16 cellular contexts compared by ENCODE assay signal in the genomic region with DNA sequence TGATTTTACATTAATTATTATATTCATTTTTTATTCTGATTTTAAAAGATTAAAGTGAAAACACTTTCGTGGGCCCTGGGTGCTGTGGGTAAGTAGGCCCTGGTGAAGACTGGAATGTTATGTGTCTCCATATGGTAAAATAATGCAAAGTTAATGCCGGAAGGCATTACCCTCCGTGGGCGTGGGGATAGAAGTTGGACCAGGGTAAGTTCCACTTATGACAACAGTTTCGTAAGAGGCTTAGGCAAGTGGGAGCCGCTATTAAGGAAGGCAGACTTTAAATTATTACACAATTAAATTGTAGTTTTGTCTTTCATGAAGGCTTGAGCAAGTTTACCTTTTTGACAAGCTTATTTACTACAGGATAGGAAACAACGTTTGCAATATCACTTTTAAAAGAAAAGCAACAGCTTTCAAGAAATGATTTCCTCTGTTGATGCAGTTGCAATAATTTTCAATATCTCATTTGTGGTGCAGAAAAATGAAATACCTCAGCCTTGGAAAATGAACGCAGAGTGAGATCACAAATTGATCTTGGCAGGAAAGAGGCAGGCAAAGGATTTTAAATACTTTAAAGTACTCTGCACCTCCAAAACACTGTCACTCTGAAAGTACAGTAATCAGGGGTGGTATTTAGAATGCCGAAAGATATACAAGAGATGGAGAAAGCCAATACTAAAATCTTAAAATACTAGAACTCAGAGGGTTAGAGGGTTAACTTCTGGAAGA.
A peak's percentile ranks its signal among the peaks of the same experiment; 100 is the strongest.
DNase-seq lines count a peak whose midpoint lies in the region; ATAC-seq and TF ChIP-seq lines count a peak whose summit lies in the region.
"Had no signal": no experiment of that assay in that cellular context is flagged by ENCODE, and none has a peak within 500 bp of the region (broad histone marks: within the 10 kb centered on the region; RNA-seq: fewer than 3 reads in every experiment).

No MANE protein-coding gene starts in this region.

- TF ChIP-seq CTCF in lower lobe of right lung (IDR thresholded peaks at IDR 0.05): no peak
- TF ChIP-seq CTCF in tibial artery (IDR thresholded peaks at IDR 0.05): no peak

- H3K36me3 ChIP-seq in lower lobe of right lung (no peaks in the 10 kb centered on the region), tibial artery (no peaks in the 10 kb centered on the region)
- H3K36me3 ChIP-seq: BE2C, gastrocnemius medialis had no signal

- no peak overlapping the region for H3K4me3 ChIP-seq in lower lobe of right lung
- H3K4me3 ChIP-seq in tibial artery: no peak overlapping the region
- H3K4me3 ChIP-seq: A549, gastrocnemius medialis had no signal

- peak; percentile 55 for ATAC-seq in left ventricle myocardium superior
- no peak for ATAC-seq in Right ventricle myocardium inferior
- ATAC-seq in lower lobe of right lung: peak in 1 of 2 donors; percentile 52
- ATAC-seq in HG02938 (IDR thresholded peaks at IDR 0.05; ENCODE audit: unreplicated experiment): no peak
- ATAC-seq in GM21717 (IDR thresholded peaks at IDR 0.05; ENCODE audit: unreplicated experiment): no peak
- ATAC-seq: A549; activated naive CD8-positive, alpha-beta T cell treated with anti-CD3 and anti-CD28 coated beads, Interleukin-2, amount 50 U/mL, for 24 hours had no signal

- DNase-seq in left ventricle myocardium superior (no peak), Right ventricle myocardium inferior (ENCODE audit: missing footprints) (no peak), caudate nucleus (lab: John Stamatoyannopoulos, UW) (no peak), lower lobe of right lung (peak; percentile 45), tibial artery (peak in 1 of 2 donors; percentile 30), amniotic stem cell (lab: John Stamatoyannopoulos, UW) (no peak)
- DNase-seq: activated CD4-positive, alpha-beta T cell treated with anti-CD3 and anti-CD28 coated beads, Interleukin-2, amount 50 U/mL, for 1 hour; activated naive CD8-positive, alpha-beta T cell treated with anti-CD3 and anti-CD28 coated beads, Interleukin-2, amount 50 U/mL, for 24 hours; BE2C; gastrocnemius medialis; KG1; NCI-H1694; NCI-H774 had no signal

- H3K9me3 ChIP-seq in lower lobe of right lung (no peaks in the 10 kb centered on the region), tibial artery (no peaks in the 10 kb centered on the region)
- H3K9me3 ChIP-seq: A549, BE2C, gastrocnemius medialis had no signal

- no peaks in the 10 kb centered on the region for H3K27me3 ChIP-seq in lower lobe of right lung (ENCODE audit: low read depth)
- H3K27me3 ChIP-seq in tibial artery: no peaks in the 10 kb centered on the region
- H3K27me3 ChIP-seq: BE2C, gastrocnemius medialis had no signal

- H3K27ac ChIP-seq in caudate nucleus (ENCODE audit: low read depth, low read length) (peak overlapping the region; percentile 56), lower lobe of right lung (no peak overlapping the region), tibial artery (peak overlapping the region; percentile 53 to 64)
- H3K27ac ChIP-seq: A549, gastrocnemius medialis had no signal

- intact Hi-C loops in left ventricle myocardium superior (cut with micrococcal nuclease) (no loop called here), Right ventricle myocardium inferior (cut with DNase I) (no loop called here), lower lobe of right lung (cut with DNase I) (no loop called here), tibial artery (cut with DNase I; ENCODE audit: low total_unique reads) (no loop called here)

- no peaks in the 10 kb centered on the region for H3K4me1 ChIP-seq in lower lobe of right lung
- peaks cover 0 to 43% (median 12%) of the 10 kb centered on the region in 4 donors for H3K4me1 ChIP-seq in tibial artery
- H3K4me1 ChIP-seq: A549, BE2C had no signal
